8 cellular contexts compared by ENCODE assay signal in genomic region chr2:234550511-234551107, GRCh38. TPM values are rescaled to one million over a fixed set of nuclear protein-coding genes. Genes with fewer than 3 reads are reported as not detected.
DNase-seq lines count a peak whose midpoint lies in the region; ATAC-seq and TF ChIP-seq lines count a peak whose summit lies in the region.

No MANE protein-coding gene starts in this region.

- no peaks in the 10 kb centered on the region for H3K9me3 Mint-ChIP-seq in activated CD8-positive, alpha-beta memory T cell treated with anti-CD3 and anti-CD28 coated beads, Interleukin-2, amount 10 ng/mL, durations not matched to agents 7 days and 5 days (ENCODE audit: low read depth)

- peak; percentile 67 for TF ChIP-seq CTCF in mucosa of descending colon (IDR thresholded peaks at IDR 0.05)

- no peaks in the 10 kb centered on the region for H3K4me1 ChIP-seq in mucosa of descending colon (ENCODE audit: low read depth)

- DNase-seq in GM04504 (ENCODE audit: low read depth) (peak; percentile 56), HT-29 (ENCODE audit: low spot score) (peak; percentile 75), NOMO-1 treated with DMSO at 0.1 percent for 48 hours (lab: John Stamatoyannopoulos, UW; ENCODE audit: unreplicated experiment) (peak; percentile 78), epidermal melanocyte (ENCODE audit: insufficient read length, low spot score) (peak; percentile 53), mucosa of descending colon (peak in 2 of 3 donors; percentile 63 to 64)
- peak; percentile 74 for DNase-seq in activated CD8-positive, alpha-beta memory T cell treated with anti-CD3 and anti-CD28 coated beads, Interleukin-2, amount 10 ng/mL, durations not matched to agents 7 days and 5 days
- peak; percentile 11 to 66 (median 24) for DNase-seq in stimulated activated naive CD4-positive, alpha-beta T cell (lab: John Stamatoyannopoulos, UW)

- H3K9me3 ChIP-seq in mucosa of descending colon, result no peaks in the 10 kb centered on the region

- ATAC-seq in activated CD8-positive, alpha-beta memory T cell treated with anti-CD3 and anti-CD28 coated beads, Interleukin-2, amount 10 ng/mL, durations not matched to agents 7 days and 5 days, result peak; percentile 80
- ATAC-seq in mucosa of descending colon (peak; percentile 80), HG03097 (IDR thresholded peaks at IDR 0.05; ENCODE audit: low FRiP score, unreplicated experiment) (no peak)

- no peak overlapping the region for H3K27ac Mint-ChIP-seq in activated CD8-positive, alpha-beta memory T cell treated with anti-CD3 and anti-CD28 coated beads, Interleukin-2, amount 10 ng/mL, durations not matched to agents 7 days and 5 days

- no peaks in the 10 kb centered on the region for H3K36me3 ChIP-seq in mucosa of descending colon (ENCODE audit: low read depth)

- no peak overlapping the region for H3K4me3 Mint-ChIP-seq in activated CD8-positive, alpha-beta memory T cell treated with anti-CD3 and anti-CD28 coated beads, Interleukin-2, amount 10 ng/mL, durations not matched to agents 7 days and 5 days

- H3K27me3 Mint-ChIP-seq in activated CD8-positive, alpha-beta memory T cell treated with anti-CD3 and anti-CD28 coated beads, Interleukin-2, amount 10 ng/mL, durations not matched to agents 7 days and 5 days, result peaks cover 31% of the 10 kb centered on the region

- intact Hi-C loops in mucosa of descending colon (cut with DNase I, micrococcal nuclease), result loop anchor here (2.0 to 5.0 kb wide), 3 partner anchors 506 to 567 kb away; no protein-coding TSS in a partner anchor

- no peaks in the 10 kb centered on the region for H3K36me3 Mint-ChIP-seq in activated CD8-positive, alpha-beta memory T cell treated with anti-CD3 and anti-CD28 coated beads, Interleukin-2, amount 10 ng/mL, durations not matched to agents 7 days and 5 days

- H3K4me3 ChIP-seq in mucosa of descending colon, result no peak overlapping the region

- peaks cover 13% of the 10 kb centered on the region for H3K4me1 Mint-ChIP-seq in activated CD8-positive, alpha-beta memory T cell treated with anti-CD3 and anti-CD28 coated beads, Interleukin-2, amount 10 ng/mL, durations not matched to agents 7 days and 5 days

- CTCF ChIA-PET in activated CD8-positive, alpha-beta memory T cell treated with anti-CD3 and anti-CD28 coated beads, Interleukin-2, amount 10 ng/mL, durations not matched to agents 7 days and 5 days (lab: Charles Lee), result interaction anchor here (0.8 to 1.5 kb wide), 5 partner anchors 9 to 1043 kb away, joined by 3 to 5 read pairs (median 3); no protein-coding TSS in a partner anchor

RNA-seq across cellular contexts. Expression of gene ARL4C, which starts 53.7 kb away (rescaled TPM):
- 1.5 and 2.1 TPM in 2 replicates for total RNA-seq in HT-29 (2014; rRNA removed; shearing (Covaris generic))
- total RNA-seq in activated CD8-positive, alpha-beta memory T cell treated with anti-CD3 and anti-CD28 coated beads, Interleukin-2, amount 10 ng/mL, durations not matched to agents 7 days and 5 days, result 100 to 1,000 TPM; 252 to 306 TPM
- total RNA-seq in mucosa of descending colon, result 10 to 100 TPM in 1 of 3 donors, 1 to 10 TPM in 2; 4.5 to 15.1 (median 8.4) TPM

Comparison
In these comparisons a context has a peak if more than half of its experiments do, and no peak if none do; other contexts are left out.
1. DNase-seq: peak in every context shown above with its lines; median percentile 78 in NOMO-1 treated with DMSO at 0.1 percent for 48 hours; 75 in HT-29; 74 in activated CD8-positive, alpha-beta memory T cell treated with anti-CD3 and anti-CD28 coated beads, Interleukin-2, amount 10 ng/mL, durations not matched to agents 7 days and 5 days; 64 in mucosa of descending colon; 56 in GM04504; 53 in epidermal melanocyte; 24 in stimulated activated naive CD4-positive, alpha-beta T cell.
2. RNA of gene ARL4C, which starts 53.7 kb away (total RNA-seq): 252 to 306 TPM in activated CD8-positive, alpha-beta memory T cell treated with anti-CD3 and anti-CD28 coated beads, Interleukin-2, amount 10 ng/mL, durations not matched to agents 7 days and 5 days; 4.5 to 15.1 TPM in mucosa of descending colon and 1.5 to 2.1 TPM in HT-29; every median in the first group is over 10 times any median in the second.